13 cellular contexts compared by ENCODE assay signal in genomic region chr11:48141475-48142100, GRCh38.
DNase-seq lines count a peak whose midpoint lies in the region; ATAC-seq and TF ChIP-seq lines count a peak whose summit lies in the region.
"Had no signal": no experiment of that assay in that cellular context is flagged by ENCODE, and none has a peak within 500 bp of the region (broad histone marks: within the 10 kb centered on the region; RNA-seq: fewer than 3 reads in every experiment).

No MANE protein-coding gene starts in this region.

- no peaks in the 10 kb centered on the region for H3K27me3 ChIP-seq in CD8-positive, alpha-beta memory T cell (ENCODE audit: insufficient read depth, low read length, poor library complexity, severe bottlenecking)
- no peaks in the 10 kb centered on the region for H3K27me3 ChIP-seq in naive thymus-derived CD4-positive, alpha-beta T cell (ENCODE audit: control insufficient read depth in 2 of 2, insufficient read depth in 2 of 2, low read length in 2 of 2)

- H3K27ac ChIP-seq in CD8-positive, alpha-beta memory T cell (ENCODE audit: low read depth, low read length), result no peak overlapping the region
- H3K27ac ChIP-seq in naive thymus-derived CD4-positive, alpha-beta T cell (ENCODE audit: low read depth, low read length), result no peak overlapping the region
- H3K27ac ChIP-seq: thoracic aorta had no signal

- CTCF ChIA-PET in CD8-positive, alpha-beta memory T cell (lab: Charles Lee), result no interaction called here
- CTCF ChIA-PET in naive thymus-derived CD4-positive, alpha-beta T cell (lab: Charles Lee), result interaction anchor here (0.5 kb wide), 1 partner anchor 240 kb away, joined by 3 read pairs; no protein-coding TSS in a partner anchor
- CTCF ChIA-PET in activated CD4-positive, alpha-beta T cell treated with anti-CD3 and anti-CD28 coated beads for 36 hours (lab: Charles Lee), result interaction anchor here (0.5 to 0.8 kb wide), 2 partner anchors 9 to 206 kb away, joined by 3 read pairs; no protein-coding TSS in a partner anchor

- H3K4me3 Mint-ChIP-seq in CD8-positive, alpha-beta memory T cell, result no peak overlapping the region
- peak overlapping the region; percentile 16; the same call in 1 of the 2 replicates for H3K4me3 Mint-ChIP-seq in HFFc6
- no peak overlapping the region for H3K4me3 Mint-ChIP-seq in dendritic cell treated with granulocyte-macrophage colony-stimulating factor and Interleukin-4, amounts not matched to agents 40 ng/mL and 50 ng/mL, for 4 days
- H3K4me3 Mint-ChIP-seq in naive thymus-derived CD4-positive, alpha-beta T cell, result no peak overlapping the region
- H3K4me3 Mint-ChIP-seq in activated CD4-positive, alpha-beta T cell treated with anti-CD3 and anti-CD28 coated beads for 36 hours, result no peak overlapping the region

- ATAC-seq in naive thymus-derived CD4-positive, alpha-beta T cell, result peak; percentile 47
- ATAC-seq in activated CD4-positive, alpha-beta T cell treated with anti-CD3 and anti-CD28 coated beads for 36 hours, result no peak

- H3K4me3 ChIP-seq in CD8-positive, alpha-beta memory T cell (ENCODE audit: low read length), result no peak overlapping the region
- H3K4me3 ChIP-seq in naive thymus-derived CD4-positive, alpha-beta T cell (ENCODE audit: low read length), result no peak overlapping the region
- H3K4me3 ChIP-seq: thoracic aorta had no signal

- H3K27ac Mint-ChIP-seq in CD8-positive, alpha-beta memory T cell, result peak overlapping the region in 7 of 8 donors; percentile 29 to 92 (median 58)
- H3K27ac Mint-ChIP-seq in HFFc6, result peak overlapping the region; percentile 78
- H3K27ac Mint-ChIP-seq in dendritic cell treated with granulocyte-macrophage colony-stimulating factor and Interleukin-4, amounts not matched to agents 40 ng/mL and 50 ng/mL, for 4 days, result peak overlapping the region; percentile 48
- peak overlapping the region in 7 of 9 donors; percentile 35 to 72 (median 43) for H3K27ac Mint-ChIP-seq in naive thymus-derived CD4-positive, alpha-beta T cell
- H3K27ac Mint-ChIP-seq in activated CD4-positive, alpha-beta T cell treated with anti-CD3 and anti-CD28 coated beads for 36 hours, result no peak overlapping the region

- peaks cover 0 to 88% (median 28%) of the 10 kb centered on the region in 3 donors for H3K36me3 Mint-ChIP-seq in CD8-positive, alpha-beta memory T cell
- H3K36me3 Mint-ChIP-seq in HFFc6 (ENCODE audit: low read depth), result peaks cover 48% of the 10 kb centered on the region
- H3K36me3 Mint-ChIP-seq in dendritic cell treated with granulocyte-macrophage colony-stimulating factor and Interleukin-4, amounts not matched to agents 40 ng/mL and 50 ng/mL, for 4 days (ENCODE audit: low read depth), result peaks cover 100% of the 10 kb centered on the region
- peaks cover 14 to 64% (median 57%) of the 10 kb centered on the region in 5 donors for H3K36me3 Mint-ChIP-seq in naive thymus-derived CD4-positive, alpha-beta T cell
- peaks cover 33% of the 10 kb centered on the region for H3K36me3 Mint-ChIP-seq in activated CD4-positive, alpha-beta T cell treated with anti-CD3 and anti-CD28 coated beads for 36 hours (ENCODE audit: low read depth)

- TF ChIP-seq CTCF in HFFc6 (IDR thresholded peaks at IDR 0.05), result no peak

- POLR2A ChIA-PET in CD8-positive, alpha-beta memory T cell (lab: Charles Lee), result no interaction called here
- POLR2A ChIA-PET in naive thymus-derived CD4-positive, alpha-beta T cell (lab: Charles Lee), result no interaction called here
- POLR2A ChIA-PET in activated CD4-positive, alpha-beta T cell treated with anti-CD3 and anti-CD28 coated beads for 36 hours (lab: Charles Lee), result no interaction called here

- no peaks in the 10 kb centered on the region for H3K9me3 Mint-ChIP-seq in CD8-positive, alpha-beta memory T cell
- no peaks in the 10 kb centered on the region for H3K9me3 Mint-ChIP-seq in HFFc6
- no peaks in the 10 kb centered on the region for H3K9me3 Mint-ChIP-seq in dendritic cell treated with granulocyte-macrophage colony-stimulating factor and Interleukin-4, amounts not matched to agents 40 ng/mL and 50 ng/mL, for 4 days
- no peaks in the 10 kb centered on the region for H3K9me3 Mint-ChIP-seq in naive thymus-derived CD4-positive, alpha-beta T cell
- H3K9me3 Mint-ChIP-seq in activated CD4-positive, alpha-beta T cell treated with anti-CD3 and anti-CD28 coated beads for 36 hours (ENCODE audit: low read depth), result no peaks in the 10 kb centered on the region

- H3K27me3 Mint-ChIP-seq in CD8-positive, alpha-beta memory T cell, result no peaks in the 10 kb centered on the region
- no peaks in the 10 kb centered on the region; the same call in 1 of the 2 replicates for H3K27me3 Mint-ChIP-seq in HFFc6 (ENCODE audit: insufficient read depth)
- no peaks in the 10 kb centered on the region for H3K27me3 Mint-ChIP-seq in dendritic cell treated with granulocyte-macrophage colony-stimulating factor and Interleukin-4, amounts not matched to agents 40 ng/mL and 50 ng/mL, for 4 days
- H3K27me3 Mint-ChIP-seq in naive thymus-derived CD4-positive, alpha-beta T cell, result no peaks in the 10 kb centered on the region
- H3K27me3 Mint-ChIP-seq in activated CD4-positive, alpha-beta T cell treated with anti-CD3 and anti-CD28 coated beads for 36 hours, result no peaks in the 10 kb centered on the region

- intact Hi-C loops in dendritic cell treated with granulocyte-macrophage colony-stimulating factor and Interleukin-4, amounts not matched to agents 40 ng/mL and 50 ng/mL, for 4 days (cut with micrococcal nuclease), result no loop called here
- intact Hi-C loops in naive thymus-derived CD4-positive, alpha-beta T cell (cut with micrococcal nuclease), result no loop called here
- intact Hi-C loops in activated CD4-positive, alpha-beta T cell treated with anti-CD3 and anti-CD28 coated beads for 36 hours (cut with DNase I, micrococcal nuclease), result no loop called here

- H3K4me1 Mint-ChIP-seq in CD8-positive, alpha-beta memory T cell, result peaks cover 17 to 25% (median 20%) of the 10 kb centered on the region in 3 donors
- H3K4me1 Mint-ChIP-seq in HFFc6 (ENCODE audit: low read depth), result peaks cover 35% of the 10 kb centered on the region
- H3K4me1 Mint-ChIP-seq in dendritic cell treated with granulocyte-macrophage colony-stimulating factor and Interleukin-4, amounts not matched to agents 40 ng/mL and 50 ng/mL, for 4 days (ENCODE audit: low read depth), result peaks cover 23% of the 10 kb centered on the region
- peaks cover 6 to 18% (median 10%) of the 10 kb centered on the region in 7 donors for H3K4me1 Mint-ChIP-seq in naive thymus-derived CD4-positive, alpha-beta T cell
- H3K4me1 Mint-ChIP-seq in activated CD4-positive, alpha-beta T cell treated with anti-CD3 and anti-CD28 coated beads for 36 hours, result peaks cover 8% of the 10 kb centered on the region

- no peaks in the 10 kb centered on the region for H3K4me1 ChIP-seq in CD8-positive, alpha-beta memory T cell (ENCODE audit: insufficient read depth, low read length)
- no peaks in the 10 kb centered on the region for H3K4me1 ChIP-seq in naive thymus-derived CD4-positive, alpha-beta T cell (ENCODE audit: control insufficient read depth in 2 of 2, insufficient read depth in 2 of 2, low read length in 2 of 2)

- no peaks in the 10 kb centered on the region for H3K9me3 ChIP-seq in CD8-positive, alpha-beta memory T cell (ENCODE audit: low read length)
- H3K9me3 ChIP-seq in naive thymus-derived CD4-positive, alpha-beta T cell (ENCODE audit: control insufficient read depth in 2 of 3, low read length in 3 of 3), result no peaks in the 10 kb centered on the region
- H3K9me3 ChIP-seq: thoracic aorta had no signal

- peak in 1 of 5 donors; percentile 8 for DNase-seq in CD8-positive, alpha-beta memory T cell
- DNase-seq in HFFc6, result peak; percentile 45
- DNase-seq in naive thymus-derived CD4-positive, alpha-beta T cell, result peak in 2 of 9 donors; percentile 12 to 18
- no peak for DNase-seq in activated effector memory CD4-positive, alpha-beta T cell treated with anti-CD3 and anti-CD28 coated beads, Interleukin-2, amount 50 U/mL, for 16 hours
- DNase-seq in activated CD4-positive, alpha-beta T cell treated with anti-CD3 and anti-CD28 coated beads for 36 hours, result no peak
- DNase-seq in 8988T, result no peak
- DNase-seq: amygdala, DMS 273 treated with DMSO at 0.1 percent for 48 hours, Karpas-422, NCI-H2171, T-helper 9 cell had no signal

- H3K36me3 ChIP-seq in CD8-positive, alpha-beta memory T cell (ENCODE audit: insufficient read depth, low read length), result peaks cover 46% of the 10 kb centered on the region
- H3K36me3 ChIP-seq in naive thymus-derived CD4-positive, alpha-beta T cell (ENCODE audit: control insufficient read depth in 2 of 3, insufficient read depth in 3 of 3, low read length in 3 of 3), result peaks cover 7 to 80% (median 13%) of the 10 kb centered on the region in 3 experiments
- H3K36me3 ChIP-seq: thoracic aorta had no signal
